9 cellular contexts compared by ENCODE assay signal in genomic region chr9:17578911-17579793, GRCh38. TPM values are rescaled to one million over a fixed set of nuclear protein-coding genes. Genes with fewer than 3 reads are reported as not detected.
DNase-seq lines count a peak whose midpoint lies in the region; ATAC-seq, FAIRE-seq and TF ChIP-seq lines count a peak whose summit lies in the region.
"Had no signal": no experiment of that assay in that cellular context is flagged by ENCODE, and none has a peak within 500 bp of the region (broad histone marks: within the 10 kb centered on the region; RNA-seq: fewer than 3 reads in every experiment).

SH3GL2 (plus strand) TSS chr9:17579066.

- H3K27ac ChIP-seq in kidney (ENCODE audit: low read depth in 2 of 2, low read length in 2 of 2), result peak within 1 kb of the TSS; percentile 17 to 40

- H3K27ac Mint-ChIP-seq in stimulated activated memory B cell treated with anti-CD40 and anti-IgM and Interleukin-4, amounts not matched to agents 10 μg/mL and 1 μg/mL and 100 μg/mL, for 72 hours, result no peak within 1 kb of the TSS

- no peak for FAIRE-seq in kidney (lab: Jason Lieb, UNC)

- ATAC-seq in HG02678 (IDR thresholded peaks at IDR 0.05; ENCODE audit: unreplicated experiment) (peak; percentile 67), GM18858 (IDR thresholded peaks at IDR 0.05; ENCODE audit: unreplicated experiment) (no peak)
- peak; percentile 41 for ATAC-seq in stimulated activated memory B cell treated with anti-CD40 and anti-IgM and Interleukin-4, amounts not matched to agents 10 μg/mL and 1 μg/mL and 100 μg/mL, for 72 hours

- no peaks in the 10 kb centered on the region for H3K36me3 ChIP-seq in kidney (ENCODE audit: control insufficient read depth in 1 of 2, insufficient read depth in 2 of 2, low read length in 2 of 2)

- H3K36me3 Mint-ChIP-seq in stimulated activated memory B cell treated with anti-CD40 and anti-IgM and Interleukin-4, amounts not matched to agents 10 μg/mL and 1 μg/mL and 100 μg/mL, for 72 hours, result no peaks in the 10 kb centered on the region

- peaks cover 35% of the 10 kb centered on the region for H3K27me3 Mint-ChIP-seq in stimulated activated memory B cell treated with anti-CD40 and anti-IgM and Interleukin-4, amounts not matched to agents 10 μg/mL and 1 μg/mL and 100 μg/mL, for 72 hours

- TF ChIP-seq CTCF in cardiac fibroblast (IDR thresholded peaks at IDR 0.05; ENCODE audit: low read depth, low read length) (no peak), kidney (IDR thresholded peaks at IDR 0.05; ENCODE audit: borderline replicate concordance, extremely low read depth, insufficient read depth) (no peak)

- H3K4me3 ChIP-seq in cardiac fibroblast (replicated peaks in 1 of 2; ENCODE audit: low read depth in 2 of 2, low read length in 2 of 2) (peak within 1 kb of the TSS; percentile 28 to 33), kidney (ENCODE audit: low read length in 2 of 2) (peak within 1 kb of the TSS; percentile 50 to 67)

- no peak within 1 kb of the TSS for H3K4me3 Mint-ChIP-seq in stimulated activated memory B cell treated with anti-CD40 and anti-IgM and Interleukin-4, amounts not matched to agents 10 μg/mL and 1 μg/mL and 100 μg/mL, for 72 hours

- intact Hi-C loops in kidney (cut with DNase I), result no loop called here

- no peaks in the 10 kb centered on the region for H3K9me3 ChIP-seq in kidney (ENCODE audit: control insufficient read depth in 1 of 2, low read length in 2 of 2)

- H3K4me1 Mint-ChIP-seq in stimulated activated memory B cell treated with anti-CD40 and anti-IgM and Interleukin-4, amounts not matched to agents 10 μg/mL and 1 μg/mL and 100 μg/mL, for 72 hours, result peaks cover 6% of the 10 kb centered on the region

- H3K4me1 ChIP-seq in kidney (ENCODE audit: control insufficient read depth in 1 of 2, insufficient read depth in 1 of 2, low read depth in 1 of 2, low read length in 2 of 2), result peaks cover 0 to 3% of the 10 kb centered on the region in 2 donors

- peak within 1 kb of the TSS in 1 of 2 donors; percentile 19 for H3K9ac ChIP-seq in kidney (ENCODE audit: low read length in 2 of 2)

- DNase-seq in ELR (ENCODE audit: low read depth) (peak; percentile 37), NCI-H446 (lab: John Stamatoyannopoulos, UW) (peak; percentile 44 to 86), cardiac fibroblast (ENCODE audit: low read depth in 2 of 2) (peak; percentile 9 to 16), kidney (peak; percentile 87), OCI-M2 (lab: John Stamatoyannopoulos, UW; ENCODE audit: unreplicated experiment) (no peak)

- peaks cover 2% of the 10 kb centered on the region for H3K9me3 Mint-ChIP-seq in stimulated activated memory B cell treated with anti-CD40 and anti-IgM and Interleukin-4, amounts not matched to agents 10 μg/mL and 1 μg/mL and 100 μg/mL, for 72 hours

RNA-seq across cellular contexts. Expression of gene SH3GL2, which starts in this region (rescaled TPM):
- total RNA-seq in kidney, result 3.1 TPM
- 20.0 TPM for polyA plus RNA-seq in kidney (ENCODE audit: insufficient read depth, low read depth, low replicate concordance)
- total RNA-seq: RPMI7951 had no signal
